ENCODE assay signal across 34 cellular contexts in the genomic region with DNA sequence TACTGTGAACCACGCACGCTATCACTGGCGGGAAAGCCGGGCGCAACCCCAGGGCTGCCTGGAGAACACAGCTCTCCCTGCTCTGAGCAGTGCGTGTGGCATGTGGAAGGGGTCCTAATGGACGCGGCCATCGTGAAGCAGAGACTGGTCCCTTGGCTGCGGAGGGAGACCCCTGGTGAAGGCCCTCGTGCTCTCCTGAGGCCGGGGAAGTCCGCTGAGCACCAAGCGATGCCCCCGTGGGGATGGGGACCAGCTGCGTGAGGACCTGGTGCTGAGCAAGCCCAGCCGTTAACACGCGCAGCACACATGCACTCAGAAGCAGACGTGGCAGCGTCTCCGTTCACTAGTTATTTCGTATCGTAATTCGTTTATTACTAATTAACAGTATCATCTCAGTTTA.
"Had no signal": no experiment of that assay in that cellular context is flagged by ENCODE, and none has a peak within 500 bp of the region (broad histone marks: within the 10 kb centered on the region; RNA-seq: fewer than 3 reads in every experiment).

No MANE protein-coding gene starts in this region.

- DNase-seq: Karpas-422, Kasumi-1, MG63, MM.1S, MV-4-11, NCI-H1048, NCI-H1092, NCI-H1092 treated with DMSO at 0.1 percent for 48 hours, NCI-H1105, NCI-H1105 treated with DMSO at 0.1 percent for 48 hours, NCI-H1417, NCI-H1417 treated with DMSO at 0.1 percent for 48 hours, NCI-H1436, NCI-H1436 treated with DMSO at 0.1 percent for 48 hours, NCI-H146, NCI-H1694, NCI-H1694 treated with DMSO at 0.1 percent for 48 hours, NCI-H187, NCI-H187 treated with DMSO at 0.1 percent for 48 hours, NCI-H1930, NCI-H2029, NCI-H2029 treated with DMSO at 0.1 percent for 48 hours, NCI-H2081, NCI-H2081 treated with DMSO at 0.1 percent for 48 hours, NCI-H2107, NCI-H2171, NCI-H2171 treated with DMSO at 0.1 percent for 48 hours, NCI-H2227 treated with DMSO at 0.1 percent for 48 hours, NCI-H226, NCI-H345, NCI-H446, NCI-H446 treated with DMSO at 0.1 percent for 48 hours, NCI-H510A, NCI-H510A treated with DMSO at 0.1 percent for 48 hours had no signal

- H3K4me3 ChIP-seq: MG63 had no signal

- H3K9me3 ChIP-seq: MG63 had no signal

- H3K27me3 ChIP-seq: MG63 had no signal
